17 cellular contexts compared by ENCODE assay signal in genomic region chr12:128603573-128604120, GRCh38.
DNase-seq lines count a peak whose midpoint lies in the region; ATAC-seq and TF ChIP-seq lines count a peak whose summit lies in the region.
"Had no signal": no experiment of that assay in that cellular context is flagged by ENCODE, and none has a peak within 500 bp of the region (broad histone marks: within the 10 kb centered on the region; RNA-seq: fewer than 3 reads in every experiment).

No MANE protein-coding gene starts in this region.

- H3K4me2 ChIP-seq in OCI-LY3 (ENCODE audit: low read length): peak overlapping the region; percentile 46
- H3K4me2 ChIP-seq in hepatocyte: no peak overlapping the region

- H3K36me3 ChIP-seq in OCI-LY3 (replicated peaks; ENCODE audit: low read depth, low read length): no peaks in the 10 kb centered on the region
- no peaks in the 10 kb centered on the region for H3K36me3 ChIP-seq in hepatocyte (replicated peaks; ENCODE audit: insufficient read depth, low read depth)
- H3K36me3 ChIP-seq in mucosa of descending colon (ENCODE audit: low read depth): no peaks in the 10 kb centered on the region
- H3K36me3 ChIP-seq in transverse colon: no peaks in the 10 kb centered on the region
- H3K36me3 ChIP-seq: BE2C had no signal

- in situ Hi-C loops in transverse colon (cut with MboI; ENCODE audit: low pct_ligation_motif_present in 1 of 4, low pct_unique_long_range_greater_than_20kb in 1 of 4, low sequenced_read_pairs in 3 of 4): no loop called here

- no peak overlapping the region for H3K4me3 Mint-ChIP-seq in activated CD4-positive, alpha-beta T cell treated with anti-CD3 and anti-CD28 coated beads, Interleukin-2, amount 10 ng/mL, durations not matched to agents 7 days and 5 days
- H3K4me3 Mint-ChIP-seq: CD4-positive, CD25-positive, alpha-beta regulatory T cell; CD8-positive, alpha-beta memory T cell; H9 had no signal

- H3K9me2 ChIP-seq in hepatocyte (replicated peaks; ENCODE audit: insufficient read depth): no peaks in the 10 kb centered on the region

- TF ChIP-seq CTCF in OCI-LY3 (IDR thresholded peaks at IDR 0.05; ENCODE audit: low read depth, low read length) (no peak), hepatocyte (IDR thresholded peaks at IDR 0.05; ENCODE audit: poor library complexity) (no peak), mucosa of descending colon (IDR thresholded peaks at IDR 0.05) (no peak), transverse colon (IDR thresholded peaks at IDR 0.05) (no peak)

- H3K4me1 ChIP-seq in OCI-LY3 (ENCODE audit: low read length): peaks cover 70% of the 10 kb centered on the region
- H3K4me1 ChIP-seq in hepatocyte (ENCODE audit: insufficient read depth): peaks cover 11% of the 10 kb centered on the region
- H3K4me1 ChIP-seq in mucosa of descending colon (ENCODE audit: low read depth): peaks cover 19% of the 10 kb centered on the region
- H3K4me1 ChIP-seq in transverse colon: peaks cover 0 to 28% (median 12%) of the 10 kb centered on the region in 4 donors
- H3K4me1 ChIP-seq: BE2C, Caco-2 had no signal

- H3K27me3 ChIP-seq in OCI-LY3 (ENCODE audit: low read depth, low read length) (no peaks in the 10 kb centered on the region), hepatocyte (no peaks in the 10 kb centered on the region), transverse colon (no peaks in the 10 kb centered on the region)
- H3K27me3 ChIP-seq: BE2C had no signal

- no peak for TF ChIP-seq POLR2A in transverse colon (IDR thresholded peaks at IDR 0.05)

- H3K79me2 ChIP-seq in OCI-LY3 (ENCODE audit: low read length) (no peaks in the 10 kb centered on the region), hepatocyte (no peaks in the 10 kb centered on the region)

- peak overlapping the region; percentile 22; the same call in 1 of the 2 replicates for H3K9ac ChIP-seq in OCI-LY3 (ENCODE audit: low read length)

- no peaks in the 10 kb centered on the region for H3K27me3 Mint-ChIP-seq in activated CD4-positive, alpha-beta T cell treated with anti-CD3 and anti-CD28 coated beads, Interleukin-2, amount 10 ng/mL, durations not matched to agents 7 days and 5 days
- H3K27me3 Mint-ChIP-seq: CD4-positive, CD25-positive, alpha-beta regulatory T cell; CD8-positive, alpha-beta memory T cell had no signal

- intact Hi-C loops in mucosa of descending colon (cut with DNase I, micrococcal nuclease): no loop called here
- intact Hi-C loops in transverse colon (cut with DNase I; ENCODE audit: low total_unique reads): no loop called here

- DNase-seq in hepatocyte (ENCODE audit: low spot score) (peak; percentile 34), mucosa of descending colon (peak in 1 of 3 donors; percentile 31), transverse colon (peak; percentile 17), NCI-H510A (lab: John Stamatoyannopoulos, UW) (no peak)
- no peak for DNase-seq in activated CD4-positive, alpha-beta T cell treated with anti-CD3 and anti-CD28 coated beads, Interleukin-2, amount 10 ng/mL, durations not matched to agents 7 days and 5 days
- DNase-seq in activated effector memory CD4-positive, alpha-beta T cell treated with Interleukin-2 at 50 U/mL for 16 hours: no peak
- DNase-seq: BE2C; C1 segment of cervical spinal cord; Caco-2; CD4-positive, CD25-positive, alpha-beta regulatory T cell; CD8-positive, alpha-beta memory T cell; DMS153; DMS79; GDM1; H9; IMR-90 had no signal

- H2AFZ ChIP-seq in OCI-LY3 (ENCODE audit: low read depth, low read length) (no peak overlapping the region; the same call in 1 of the 2 replicates), hepatocyte (no peak overlapping the region)

- 65% methylated on average over 4 of the region's 4 CpGs for WGBS in hepatocyte (ENCODE audit: low lambda C conversion rate, missing lambda C conversion rate)
- 20 to 40% methylated on average over 3 to 4 of the region's 4 CpGs for WGBS in transverse colon (ENCODE audit: low coverage in 1 of 2), 2 donors

- H3K9me3 Mint-ChIP-seq in activated CD4-positive, alpha-beta T cell treated with anti-CD3 and anti-CD28 coated beads, Interleukin-2, amount 10 ng/mL, durations not matched to agents 7 days and 5 days: no peaks in the 10 kb centered on the region
- H3K9me3 Mint-ChIP-seq: CD8-positive, alpha-beta memory T cell; H9 had no signal

- ATAC-seq in mucosa of descending colon: peak; percentile 84

- POLR2A ChIA-PET in activated CD4-positive, alpha-beta T cell treated with anti-CD3 and anti-CD28 coated beads, Interleukin-2, amount 10 ng/mL, durations not matched to agents 7 days and 5 days (lab: Charles Lee): no interaction called here

- H3K4me3 ChIP-seq in OCI-LY3 (ENCODE audit: low read length): no peak overlapping the region
- no peak overlapping the region for H3K4me3 ChIP-seq in hepatocyte
- no peak overlapping the region for H3K4me3 ChIP-seq in mucosa of descending colon
- no peak overlapping the region for H3K4me3 ChIP-seq in transverse colon

- no peaks in the 10 kb centered on the region for H4K20me1 ChIP-seq in OCI-LY3 (ENCODE audit: insufficient read depth, low read length)
- H4K20me1 ChIP-seq in hepatocyte (ENCODE audit: insufficient read depth, poor library complexity, severe bottlenecking): no peaks in the 10 kb centered on the region

- TF ChIP-seq EP300 in transverse colon (IDR thresholded peaks at IDR 0.05; ENCODE audit: low read depth): no peak

- no peaks in the 10 kb centered on the region for H3K4me1 Mint-ChIP-seq in activated CD4-positive, alpha-beta T cell treated with anti-CD3 and anti-CD28 coated beads, Interleukin-2, amount 10 ng/mL, durations not matched to agents 7 days and 5 days
- H3K4me1 Mint-ChIP-seq: CD4-positive, CD25-positive, alpha-beta regulatory T cell; CD8-positive, alpha-beta memory T cell had no signal

- CTCF ChIA-PET in activated CD4-positive, alpha-beta T cell treated with anti-CD3 and anti-CD28 coated beads, Interleukin-2, amount 10 ng/mL, durations not matched to agents 7 days and 5 days (lab: Charles Lee): no interaction called here

- H3K9me3 ChIP-seq in OCI-LY3 (ENCODE audit: insufficient read depth, low read length): no peaks in the 10 kb centered on the region
- no peaks in the 10 kb centered on the region for H3K9me3 ChIP-seq in hepatocyte (ENCODE audit: low read depth)
- no peaks in the 10 kb centered on the region for H3K9me3 ChIP-seq in mucosa of descending colon
- H3K9me3 ChIP-seq in transverse colon: no peaks in the 10 kb centered on the region
- H3K9me3 ChIP-seq: BE2C, Caco-2 had no signal

- H3K27ac ChIP-seq in OCI-LY3 (ENCODE audit: low read length) (0 out of 2 replicates have a peak overlapping the region, but pooled peaks have one; percentile 9), hepatocyte (peak overlapping the region; percentile 52), transverse colon (peak overlapping the region; percentile 34 to 66 (median 56))

- H3K27ac Mint-ChIP-seq in activated CD4-positive, alpha-beta T cell treated with anti-CD3 and anti-CD28 coated beads, Interleukin-2, amount 10 ng/mL, durations not matched to agents 7 days and 5 days: no peak overlapping the region
- H3K27ac Mint-ChIP-seq: CD4-positive, CD25-positive, alpha-beta regulatory T cell; CD8-positive, alpha-beta memory T cell; H9 had no signal

- H3K36me3 Mint-ChIP-seq in activated CD4-positive, alpha-beta T cell treated with anti-CD3 and anti-CD28 coated beads, Interleukin-2, amount 10 ng/mL, durations not matched to agents 7 days and 5 days (ENCODE audit: low read depth): no peaks in the 10 kb centered on the region
- H3K36me3 Mint-ChIP-seq: CD4-positive, CD25-positive, alpha-beta regulatory T cell; CD8-positive, alpha-beta memory T cell had no signal

Comparison
In these comparisons a context has a peak if more than half of its experiments do, and no peak if none do; other contexts are left out.
1. DNase-seq: peak in hepatocyte (single experiment) and transverse colon (single experiment); none in activated CD4-positive, alpha-beta T cell treated with anti-CD3 and anti-CD28 coated beads, Interleukin-2, amount 10 ng/mL, durations not matched to agents 7 days and 5 days (single experiment), NCI-H510A (single experiment) and activated effector memory CD4-positive, alpha-beta T cell treated with Interleukin-2 at 50 U/mL for 16 hours (single experiment).
2. Peak in every context shown above with its lines, with median percentiles within 50 percentile points of each other: H3K27ac ChIP-seq.